In the genomic region with DNA sequence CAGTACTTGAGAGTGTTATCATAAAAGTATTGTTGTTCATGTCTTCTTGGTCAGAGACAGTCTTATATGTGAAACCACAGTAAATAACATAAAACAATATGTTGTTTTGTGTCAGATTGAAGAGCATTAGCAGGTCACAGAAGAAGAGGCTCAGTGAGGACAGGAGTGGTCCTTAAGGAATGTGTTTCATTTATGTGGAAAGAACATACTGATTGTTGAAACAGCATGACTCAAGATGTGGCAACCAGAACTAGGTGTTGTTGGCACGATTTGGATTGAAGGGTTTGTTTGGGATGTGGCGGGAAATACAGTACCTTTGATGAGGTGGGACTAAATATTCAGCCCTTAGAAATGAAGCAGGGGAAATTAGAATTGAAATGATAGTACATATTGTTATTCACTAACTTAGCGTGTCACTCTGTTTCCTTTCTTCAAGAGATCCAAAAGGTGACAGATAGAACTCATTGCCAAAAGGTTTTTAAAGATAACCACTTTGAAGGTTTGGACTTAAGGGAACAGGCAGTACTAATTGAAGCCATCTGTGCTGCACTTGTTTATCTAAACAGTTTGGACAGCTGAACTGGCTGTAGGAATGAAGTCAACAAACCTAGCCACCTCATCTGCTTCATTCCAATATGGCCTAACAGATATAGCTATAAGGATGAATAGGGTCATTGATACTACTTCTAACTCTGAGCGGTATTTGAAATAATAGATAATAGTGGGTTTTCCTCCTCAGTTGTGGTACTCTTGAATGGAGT, we compare ENCODE assay signal across 1 cellular context.
TF ChIP-seq lines count a peak whose summit lies in the region.

No MANE protein-coding gene starts in this region.

TF ChIP-seq in K562, 482 proteins besides CTCF, POLR2A, EP300 and RAD21:
- TF ChIP-seq CBFA2T2 (conservative IDR thresholded peaks at IDR 0.05) (0 out of 2 replicates have a peak, but pooled peaks have one; percentile 14), MLLT1 (IDR thresholded peaks at IDR 0.05) (no peak), ZFX (CRISPR knock-in tag; IDR thresholded peaks at IDR 0.05) (peak; percentile 18; the same call in 1 of the 2 replicates), TCF3 (CRISPR knock-in tag; IDR thresholded peaks at IDR 0.05) (peak; percentile 83), FOXA3 (CRISPR knock-in tag; conservative IDR thresholded peaks at IDR 0.05 in 1 of 2, IDR thresholded peaks at IDR 0.05 in 1 of 2) (peak in 1 of 2 experiments; percentile 62; a peak in 2 of 4 replicates), CBFA2T3 (IDR thresholded peaks at IDR 0.05) (peak; percentile 41; the same call in 1 of the 2 replicates), TAL1 (IDR thresholded peaks at IDR 0.05) (peak; percentile 37), ZNF408 (CRISPR knock-in tag; IDR thresholded peaks at IDR 0.05; ENCODE audit: low read depth) (no peak)
- TF ChIP-seq, protein P1, sequence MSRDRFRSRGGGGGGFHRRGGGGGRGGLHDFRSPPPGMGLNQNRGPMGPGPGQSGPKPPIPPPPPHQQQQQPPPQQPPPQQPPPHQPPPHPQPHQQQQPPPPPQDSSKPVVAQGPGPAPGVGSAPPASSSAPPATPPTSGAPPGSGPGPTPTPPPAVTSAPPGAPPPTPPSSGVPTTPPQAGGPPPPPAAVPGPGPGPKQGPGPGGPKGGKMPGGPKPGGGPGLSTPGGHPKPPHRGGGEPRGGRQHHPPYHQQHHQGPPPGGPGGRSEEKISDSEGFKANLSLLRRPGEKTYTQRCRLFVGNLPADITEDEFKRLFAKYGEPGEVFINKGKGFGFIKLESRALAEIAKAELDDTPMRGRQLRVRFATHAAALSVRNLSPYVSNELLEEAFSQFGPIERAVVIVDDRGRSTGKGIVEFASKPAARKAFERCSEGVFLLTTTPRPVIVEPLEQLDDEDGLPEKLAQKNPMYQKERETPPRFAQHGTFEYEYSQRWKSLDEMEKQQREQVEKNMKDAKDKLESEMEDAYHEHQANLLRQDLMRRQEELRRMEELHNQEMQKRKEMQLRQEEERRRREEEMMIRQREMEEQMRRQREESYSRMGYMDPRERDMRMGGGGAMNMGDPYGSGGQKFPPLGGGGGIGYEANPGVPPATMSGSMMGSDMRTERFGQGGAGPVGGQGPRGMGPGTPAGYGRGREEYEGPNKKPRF (IDR thresholded peaks at IDR 0.05; ENCODE audit: low read depth, low read length) = no peak
